Comparison of ENCODE assay signal across 8 cellular contexts in genomic region chr17:4969551-4970231, GRCh38. TPM values are rescaled to one million over a fixed set of nuclear protein-coding genes. Genes with fewer than 3 reads are reported as not detected.
DNase-seq lines count a peak whose midpoint lies in the region; ATAC-seq and TF ChIP-seq lines count a peak whose summit lies in the region.

No MANE protein-coding gene starts in this region.

- TF ChIP-seq CTCF in WI38 (IDR thresholded peaks at IDR 0.05; ENCODE audit: low read depth, low read length): no peak

- H3K27me3 Mint-ChIP-seq in stimulated activated naive CD8-positive, alpha-beta T cell treated with anti-CD3 and anti-CD28 coated beads, Interleukin-15, amount 100 ng/mL, for 72 hours: no peaks in the 10 kb centered on the region

- peaks cover 0 to 7% of the 10 kb centered on the region in 2 donors for H3K9me3 Mint-ChIP-seq in stimulated activated naive CD8-positive, alpha-beta T cell treated with anti-CD3 and anti-CD28 coated beads, Interleukin-15, amount 100 ng/mL, for 72 hours

- ATAC-seq in stimulated activated naive CD8-positive, alpha-beta T cell treated with anti-CD3 and anti-CD28 coated beads, Interleukin-15, amount 100 ng/mL, for 72 hours: peak; percentile 49

- H3K4me1 ChIP-seq in iPS-18a (ENCODE audit: control insufficient read depth, low read depth, low read length): peaks cover 17% of the 10 kb centered on the region

- H3K9ac ChIP-seq in iPS-18a (ENCODE audit: low read length): peak overlapping the region; percentile 91

- no peak overlapping the region for H3K27ac ChIP-seq in iPS-18a (ENCODE audit: low read length)

- H3K27ac Mint-ChIP-seq in stimulated activated naive CD8-positive, alpha-beta T cell treated with anti-CD3 and anti-CD28 coated beads, Interleukin-15, amount 100 ng/mL, for 72 hours: no peak overlapping the region

- H3K27me3 ChIP-seq in iPS-18a (ENCODE audit: control insufficient read depth, insufficient read depth, low read length): peaks cover 29% of the 10 kb centered on the region

- no peaks in the 10 kb centered on the region for H3K9me3 ChIP-seq in iPS-18a (ENCODE audit: control insufficient read depth, low read depth, low read length)

- H3K4me3 ChIP-seq in WI38 (ENCODE audit: low read depth, low read length) (peak overlapping the region; percentile 12; the same call in 1 of the 2 replicates), iPS-18a (ENCODE audit: low read length) (peak overlapping the region; percentile 92)

- peaks cover 24% of the 10 kb centered on the region for H3K4me1 Mint-ChIP-seq in stimulated activated naive CD8-positive, alpha-beta T cell treated with anti-CD3 and anti-CD28 coated beads, Interleukin-15, amount 100 ng/mL, for 72 hours

- DNase-seq in activated T-cell treated with anti-CD3 and anti-CD28 coated beads for 48 hours (ENCODE audit: low read depth) (peak; percentile 35), HuH-7.5 (ENCODE audit: low spot score) (no peak), A172 (ENCODE audit: low spot score) (no peak), hippocampal formation (lab: John Stamatoyannopoulos, UW) (no peak)
- no peak for DNase-seq in activated T-cell treated with anti-CD3 and anti-CD28 coated beads, Interleukin-2, amount 50 U/mL, for 1 hour
- peak in 1 of 2 donors; percentile 73 for DNase-seq in stimulated activated naive CD8-positive, alpha-beta T cell treated with anti-CD3 and anti-CD28 coated beads, Interleukin-15, amount 100 ng/mL, for 72 hours

- H3K36me3 ChIP-seq in iPS-18a (ENCODE audit: control insufficient read depth, low read depth, low read length): peaks cover 4% of the 10 kb centered on the region

- no peak overlapping the region for H3K4me3 Mint-ChIP-seq in stimulated activated naive CD8-positive, alpha-beta T cell treated with anti-CD3 and anti-CD28 coated beads, Interleukin-15, amount 100 ng/mL, for 72 hours

RNA-seq across cellular contexts. Expression of gene SPAG7, which starts 2.1 kb away (rescaled TPM):
- 74.4 and 90.6 TPM in 2 replicates for total RNA-seq in A172 (2014; rRNA removed; shearing (Covaris generic))

RNA-seq across cellular contexts. Expression of gene CAMTA2, which starts 17.8 kb away (rescaled TPM):
- total RNA-seq in A172 (2014; rRNA removed; shearing (Covaris generic)): 2.4 and 7.1 TPM in 2 replicates

RNA-seq across cellular contexts. Expression of gene ENO3, which starts 18.8 kb away (rescaled TPM):
- total RNA-seq in A172 (2014; rRNA removed; shearing (Covaris generic)): 4.0 and 12.3 TPM in 2 replicates

RNA-seq across cellular contexts. Expression of gene PFN1, which starts 21.4 kb away (rescaled TPM):
- total RNA-seq in A172 (2014; rRNA removed; shearing (Covaris generic)): 1,113 and 1,180 TPM in 2 replicates

RNA-seq across cellular contexts. Expression of gene INCA1, which starts 27.6 kb away (rescaled TPM):
- total RNA-seq in A172 (2014; rRNA removed; shearing (Covaris generic)): 0.88 and 1.5 TPM in 2 replicates
